Comparison of ENCODE assay signal across 18 cellular contexts in genomic region chr1:161781995-161782394, GRCh38. TPM values are rescaled to one million over a fixed set of nuclear protein-coding genes. Genes with fewer than 3 reads are reported as not detected.
DNase-seq lines count a peak whose midpoint lies in the region; ATAC-seq and TF ChIP-seq lines count a peak whose summit lies in the region.
"Had no signal": no experiment of that assay in that cellular context is flagged by ENCODE, and none has a peak within 500 bp of the region (broad histone marks: within the 10 kb centered on the region; RNA-seq: fewer than 3 reads in every experiment).

No MANE protein-coding gene starts in this region.

- DNase-seq in ELR (ENCODE audit: low read depth): peak; percentile 55
- DNase-seq in dedifferentiated amniotic fluid mesenchymal stem cell (ENCODE audit: extremely low spot score): peak; percentile 36
- no peak for DNase-seq in mucosa of gallbladder (ENCODE audit: low spot score)
- DNase-seq in body of pancreas: no peak
- DNase-seq in naive thymus-derived CD8-positive, alpha-beta T cell: no peak
- no peak for DNase-seq in NCI-H526 (lab: John Stamatoyannopoulos, UW)
- DNase-seq: activated CD4-positive, CD25-positive, alpha-beta regulatory T cell; left ventricle myocardium superior; MV-4-11; natural killer cell; NCI-H226; PC-9; stimulated activated CD4-positive, alpha-beta T cell treated with anti-CD3 and anti-CD28 coated beads, Interleukin-2, amount 100 ng/mL, for 24 hours; SW 1271; upper lobe of right lung had no signal

- H3K9me3 ChIP-seq in body of pancreas: no peaks in the 10 kb centered on the region
- H3K9me3 ChIP-seq: upper lobe of right lung had no signal

- no peak overlapping the region for H3K27ac ChIP-seq in body of pancreas
- H3K27ac ChIP-seq: coronary artery, PC-9, upper lobe of right lung had no signal

- no peaks in the 10 kb centered on the region for H3K9me3 Mint-ChIP-seq in naive thymus-derived CD8-positive, alpha-beta T cell
- H3K9me3 Mint-ChIP-seq: natural killer cell had no signal

- H3K36me3 ChIP-seq in body of pancreas (replicated peaks in 1 of 2; ENCODE audit: insufficient read depth in 1 of 2, low read depth in 2 of 2): peaks cover 0 to 14% of the 10 kb centered on the region in 2 donors

- no peak overlapping the region for H3K4me3 ChIP-seq in body of pancreas
- H3K4me3 ChIP-seq: coronary artery, PC-9, upper lobe of right lung had no signal

- intact Hi-C loops in body of pancreas (cut with DNase I): no loop called here

- H3K27me3 ChIP-seq in body of pancreas: no peaks in the 10 kb centered on the region
- H3K27me3 ChIP-seq: upper lobe of right lung had no signal

- peaks cover 5 to 72% (median 13%) of the 10 kb centered on the region in 3 donors for H3K36me3 Mint-ChIP-seq in naive thymus-derived CD8-positive, alpha-beta T cell

- H3K27ac Mint-ChIP-seq in naive thymus-derived CD8-positive, alpha-beta T cell: peak overlapping the region in 2 of 10 donors; percentile 13 to 23
- H3K27ac Mint-ChIP-seq: natural killer cell had no signal

- no peaks in the 10 kb centered on the region for H3K27me3 Mint-ChIP-seq in naive thymus-derived CD8-positive, alpha-beta T cell

- no peak for TF ChIP-seq CTCF in body of pancreas (IDR thresholded peaks at IDR 0.05)

- peak; percentile 57 for ATAC-seq in GM21515 (IDR thresholded peaks at IDR 0.05; ENCODE audit: unreplicated experiment)
- ATAC-seq in HG03432 (IDR thresholded peaks at IDR 0.05; ENCODE audit: unreplicated experiment): peak; percentile 62
- ATAC-seq in body of pancreas: no peak
- no peak for ATAC-seq in naive thymus-derived CD8-positive, alpha-beta T cell
- ATAC-seq: left ventricle myocardium superior, natural killer cell, upper lobe of right lung had no signal

- H3K4me1 ChIP-seq in body of pancreas: no peaks in the 10 kb centered on the region
- H3K4me1 ChIP-seq: upper lobe of right lung had no signal

- no peak for TF ChIP-seq POLR2A in body of pancreas (IDR thresholded peaks at IDR 0.05)

- no peak overlapping the region for H3K4me3 Mint-ChIP-seq in naive thymus-derived CD8-positive, alpha-beta T cell
- H3K4me3 Mint-ChIP-seq: natural killer cell had no signal

- peaks cover 0 to 9% (median 5%) of the 10 kb centered on the region in 4 donors for H3K4me1 Mint-ChIP-seq in naive thymus-derived CD8-positive, alpha-beta T cell

- POLR2A ChIA-PET in naive thymus-derived CD8-positive, alpha-beta T cell (lab: Charles Lee): no interaction called here

RNA-seq across cellular contexts. Expression of gene ATF6, which starts 15.9 kb away (rescaled TPM):
- total RNA-seq in mucosa of gallbladder: 23.6 TPM
- total RNA-seq in body of pancreas: 10 to 100 TPM; 12.5 to 16.3 TPM
- 10 to 100 TPM; 23.5 to 24.3 TPM for total RNA-seq in naive thymus-derived CD8-positive, alpha-beta T cell
- 10 to 100 TPM; 15.8 to 17.6 (median 16.3) TPM for polyA plus RNA-seq in naive thymus-derived CD8-positive, alpha-beta T cell

RNA-seq across cellular contexts. Expression of gene DUSP12, which starts 32.4 kb away (rescaled TPM):
- 15.4 TPM for total RNA-seq in mucosa of gallbladder
- 10 to 100 TPM in 1 of 2 donors, 1 to 10 TPM in 1; 8.2 to 23.3 TPM for total RNA-seq in body of pancreas
- 10 to 100 TPM; 38.4 to 39.4 TPM for total RNA-seq in naive thymus-derived CD8-positive, alpha-beta T cell
- 10 to 100 TPM; 62.7 to 73.1 (median 71.1) TPM for polyA plus RNA-seq in naive thymus-derived CD8-positive, alpha-beta T cell

Comparison
In these comparisons a context has a peak if more than half of its experiments do, and no peak if none do; other contexts are left out.
1. DNase-seq: peak in ELR (single experiment) and dedifferentiated amniotic fluid mesenchymal stem cell (single experiment); none in mucosa of gallbladder (single experiment), body of pancreas (0 of 4), naive thymus-derived CD8-positive, alpha-beta T cell (0 of 10) and NCI-H526 (0 of 2).
2. ATAC-seq: peak in GM21515 (single experiment) and HG03432 (single experiment); none in body of pancreas (single experiment) and naive thymus-derived CD8-positive, alpha-beta T cell (0 of 2).